ENCODE assay signal across 8 cellular contexts in genomic region chr14:103630364-103631108, GRCh38. TPM values are rescaled to one million over a fixed set of nuclear protein-coding genes. Genes with fewer than 3 reads are reported as not detected.
DNase-seq lines count a peak whose midpoint lies in the region; ATAC-seq and TF ChIP-seq lines count a peak whose summit lies in the region.

No MANE protein-coding gene starts in this region.

- intact Hi-C loops in naive thymus-derived CD4-positive, alpha-beta T cell (cut with micrococcal nuclease), result no loop called here
- intact Hi-C loops in posterior cingulate gyrus (cut with DNase I), result no loop called here

- no peaks in the 10 kb centered on the region for H3K27me3 Mint-ChIP-seq in naive thymus-derived CD4-positive, alpha-beta T cell

- peaks cover 32 to 64% (median 42%) of the 10 kb centered on the region in 7 donors for H3K4me1 Mint-ChIP-seq in naive thymus-derived CD4-positive, alpha-beta T cell

- CTCF ChIA-PET in naive thymus-derived CD4-positive, alpha-beta T cell (lab: Charles Lee), result no interaction called here

- H3K9me3 Mint-ChIP-seq in naive thymus-derived CD4-positive, alpha-beta T cell, result peaks cover 0 to 1% (median 0%) of the 10 kb centered on the region in 11 donors

- no peak overlapping the region for H3K27ac ChIP-seq in BLaER1
- H3K27ac ChIP-seq in naive thymus-derived CD4-positive, alpha-beta T cell (ENCODE audit: low read depth, low read length), result peak overlapping the region; percentile 98

- H3K9me3 ChIP-seq in BLaER1 (no peaks in the 10 kb centered on the region), Loucy (ENCODE audit: insufficient read depth, low read depth, low read length) (no peaks in the 10 kb centered on the region)
- no peaks in the 10 kb centered on the region for H3K9me3 ChIP-seq in naive thymus-derived CD4-positive, alpha-beta T cell (ENCODE audit: control insufficient read depth in 2 of 3, low read length in 3 of 3)

- TF ChIP-seq CTCF in Loucy (conservative IDR thresholded peaks at IDR 0.05; ENCODE audit: low read length) (no peak), choroid plexus epithelial cell (conservative IDR thresholded peaks at IDR 0.05; ENCODE audit: low read depth, low read length) (no peak)

- H3K4me1 ChIP-seq in BLaER1 (peaks cover 72% of the 10 kb centered on the region), Loucy (ENCODE audit: insufficient read depth, low read length, poor library complexity, severe bottlenecking) (peaks cover 58% of the 10 kb centered on the region)
- H3K4me1 ChIP-seq in naive thymus-derived CD4-positive, alpha-beta T cell (ENCODE audit: control insufficient read depth in 2 of 2, insufficient read depth in 2 of 2, low read length in 2 of 2), result peaks cover 22 to 23% of the 10 kb centered on the region in 2 donors

- H3K36me3 Mint-ChIP-seq in naive thymus-derived CD4-positive, alpha-beta T cell, result peaks cover 0 to 4% (median 0%) of the 10 kb centered on the region in 5 donors

- H3K4me3 Mint-ChIP-seq in naive thymus-derived CD4-positive, alpha-beta T cell, result peak overlapping the region; percentile 74 to 89 (median 88)

- H2AFZ ChIP-seq in Loucy (ENCODE audit: low read length), result no peak overlapping the region

- peak overlapping the region in 7 of 9 donors; percentile 60 to 91 (median 71) for H3K27ac Mint-ChIP-seq in naive thymus-derived CD4-positive, alpha-beta T cell

- peak overlapping the region; percentile 95 for H3K9ac ChIP-seq in BLaER1
- peak overlapping the region; percentile 98 for H3K9ac ChIP-seq in Loucy (ENCODE audit: low read depth, low read length, poor library complexity, severe bottlenecking)

- no peaks in the 10 kb centered on the region for H3K9me2 ChIP-seq in Loucy (replicated peaks; ENCODE audit: low read depth, low read length)

- H4K20me1 ChIP-seq in BLaER1, result peaks cover 69% of the 10 kb centered on the region
- peaks cover 53% of the 10 kb centered on the region for H4K20me1 ChIP-seq in Loucy (ENCODE audit: insufficient read depth, low read length, poor library complexity, severe bottlenecking)

- no peak for ATAC-seq in naive thymus-derived CD4-positive, alpha-beta T cell
- no peak for ATAC-seq in HG03378 (IDR thresholded peaks at IDR 0.05; ENCODE audit: unreplicated experiment)
- no peak for ATAC-seq in HG03280 (IDR thresholded peaks at IDR 0.05; ENCODE audit: unreplicated experiment)

- no peaks in the 10 kb centered on the region for H3K27me3 ChIP-seq in BLaER1
- H3K27me3 ChIP-seq in Loucy (ENCODE audit: insufficient read depth, low read length, poor library complexity, severe bottlenecking), result peaks cover 5% of the 10 kb centered on the region
- no peaks in the 10 kb centered on the region for H3K27me3 ChIP-seq in naive thymus-derived CD4-positive, alpha-beta T cell (ENCODE audit: control insufficient read depth in 2 of 2, insufficient read depth in 2 of 2, low read length in 2 of 2)

- H3K36me3 ChIP-seq in BLaER1, result peaks cover 25% of the 10 kb centered on the region
- no peaks in the 10 kb centered on the region for H3K36me3 ChIP-seq in Loucy (ENCODE audit: insufficient read depth, low read length)
- H3K36me3 ChIP-seq in naive thymus-derived CD4-positive, alpha-beta T cell (ENCODE audit: control insufficient read depth in 2 of 3, insufficient read depth in 3 of 3, low read length in 3 of 3), result peaks cover 0 to 9% (median 3%) of the 10 kb centered on the region in 3 experiments

- POLR2A ChIA-PET in naive thymus-derived CD4-positive, alpha-beta T cell (lab: Charles Lee), result interaction anchor here (1.6 to 1.7 kb wide), 2 partner anchors 23 to 26 kb away, joined by 3 to 9 read pairs; no protein-coding TSS in a partner anchor

- H3F3A ChIP-seq in Loucy (ENCODE audit: low read depth), result 0 out of 2 replicates have a peak, but pooled peaks cover 6% of the 10 kb centered on the region

- H3K4me3 ChIP-seq in BLaER1 (peak overlapping the region; percentile 99), Loucy (ENCODE audit: low read length, poor library complexity, severe bottlenecking) (peak overlapping the region; percentile 93), choroid plexus epithelial cell (ENCODE audit: low read depth, low read length) (peak overlapping the region; percentile 83)
- H3K4me3 ChIP-seq in naive thymus-derived CD4-positive, alpha-beta T cell (ENCODE audit: low read length), result peak overlapping the region; percentile 78

- H3K4me2 ChIP-seq in BLaER1, result peak overlapping the region; percentile 97
- H3K4me2 ChIP-seq in Loucy (ENCODE audit: low read depth, low read length, poor library complexity, severe bottlenecking), result peak overlapping the region; percentile 97

- peaks cover 61% of the 10 kb centered on the region for H3K79me2 ChIP-seq in Loucy (ENCODE audit: insufficient read depth, low read length)

- no peak for DNase-seq in choroid plexus epithelial cell (ENCODE audit: low read depth)
- DNase-seq in naive thymus-derived CD4-positive, alpha-beta T cell, result no peak
- DNase-seq in T1000 (lab: John Stamatoyannopoulos, UW), result no peak
- no peak for DNase-seq in posterior cingulate gyrus

RNA-seq across cellular contexts. Expression of gene KLC1, which starts 1.5 kb away (rescaled TPM):
- 100 to 1,000 TPM; 150 to 268 (median 174) TPM for total RNA-seq in naive thymus-derived CD4-positive, alpha-beta T cell
- polyA plus RNA-seq in naive thymus-derived CD4-positive, alpha-beta T cell, result 10 to 100 TPM; 65.5 to 75.8 TPM
